In genomic region chr7:121489440-121489839, GRCh38 we compare ENCODE assay signal across 1 cellular context.
TF ChIP-seq lines count a peak whose summit lies in the region.

No MANE protein-coding gene starts in this region.

TF ChIP-seq in WTC11, 78 proteins besides CTCF, POLR2A, EP300 and RAD21 (continued from another document):
- TF ChIP-seq, protein P1, sequence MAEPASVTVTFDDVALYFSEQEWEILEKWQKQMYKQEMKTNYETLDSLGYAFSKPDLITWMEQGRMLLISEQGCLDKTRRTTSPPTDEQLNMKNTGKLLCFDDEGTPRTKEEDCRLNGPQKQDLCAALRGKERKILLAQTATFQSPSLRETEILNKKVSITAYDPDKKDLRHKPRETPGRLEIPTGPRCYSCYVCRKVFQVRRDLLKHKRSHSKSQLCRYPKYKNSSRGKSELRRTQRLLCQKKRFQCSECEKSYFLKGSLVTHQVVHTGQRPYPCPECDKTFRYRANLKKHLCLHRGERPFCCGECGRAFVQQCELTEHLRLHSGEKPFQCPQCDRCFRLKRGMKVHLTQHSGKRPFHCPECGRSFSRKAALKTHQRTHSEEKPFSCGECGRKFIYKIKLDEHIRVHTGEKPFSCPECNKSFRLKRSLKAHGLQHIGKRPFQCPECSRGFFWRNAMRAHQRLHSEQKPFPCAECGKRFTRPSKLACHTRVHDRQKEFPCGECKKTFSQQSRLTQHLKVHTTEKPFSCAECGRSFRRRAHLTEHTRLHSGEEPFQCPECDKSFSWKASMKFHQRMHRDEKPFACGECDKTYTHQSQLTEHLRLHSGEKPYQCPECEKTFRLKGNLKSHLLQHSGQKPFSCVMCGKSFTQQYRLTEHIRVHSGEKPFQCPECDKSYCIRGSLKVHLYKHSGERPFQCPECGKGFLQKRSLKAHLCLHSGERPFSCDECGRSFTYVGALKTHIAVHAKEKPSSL (CRISPR knock-in tag; conservative IDR thresholded peaks at IDR 0.05) = no peak
- TF ChIP-seq AFF4 (CRISPR knock-in tag; IDR thresholded peaks at IDR 0.05; ENCODE audit: borderline replicate concordance) = no peak
- no peak for TF ChIP-seq TEAD4 (CRISPR knock-in tag; IDR thresholded peaks at IDR 0.05)
- TF ChIP-seq IRF2 (CRISPR knock-in tag; IDR thresholded peaks at IDR 0.05; ENCODE audit: borderline replicate concordance, low read depth) = no peak
- no peak for TF ChIP-seq PRRX2 (CRISPR knock-in tag; IDR thresholded peaks at IDR 0.05)
- TF ChIP-seq, protein P2, sequence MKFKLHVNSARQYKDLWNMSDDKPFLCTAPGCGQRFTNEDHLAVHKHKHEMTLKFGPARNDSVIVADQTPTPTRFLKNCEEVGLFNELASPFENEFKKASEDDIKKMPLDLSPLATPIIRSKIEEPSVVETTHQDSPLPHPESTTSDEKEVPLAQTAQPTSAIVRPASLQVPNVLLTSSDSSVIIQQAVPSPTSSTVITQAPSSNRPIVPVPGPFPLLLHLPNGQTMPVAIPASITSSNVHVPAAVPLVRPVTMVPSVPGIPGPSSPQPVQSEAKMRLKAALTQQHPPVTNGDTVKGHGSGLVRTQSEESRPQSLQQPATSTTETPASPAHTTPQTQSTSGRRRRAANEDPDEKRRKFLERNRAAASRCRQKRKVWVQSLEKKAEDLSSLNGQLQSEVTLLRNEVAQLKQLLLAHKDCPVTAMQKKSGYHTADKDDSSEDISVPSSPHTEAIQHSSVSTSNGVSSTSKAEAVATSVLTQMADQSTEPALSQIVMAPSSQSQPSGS (CRISPR knock-in tag; IDR thresholded peaks at IDR 0.05; ENCODE audit: borderline replicate concordance, low read depth) = no peak
- no peak for TF ChIP-seq GTF2I (CRISPR knock-in tag; conservative IDR thresholded peaks at IDR 0.05)
- TF ChIP-seq ESRRA (CRISPR knock-in tag; IDR thresholded peaks at IDR 0.05; ENCODE audit: borderline replicate concordance) = no peak
- TF ChIP-seq ZNF671 (CRISPR knock-in tag; IDR thresholded peaks at IDR 0.05) = no peak
- no peak for TF ChIP-seq E2F1 (CRISPR knock-in tag; IDR thresholded peaks at IDR 0.05)
- TF ChIP-seq ZBTB21 (CRISPR knock-in tag; IDR thresholded peaks at IDR 0.05; ENCODE audit: borderline replicate concordance) = no peak
- no peak for TF ChIP-seq TEAD1 (CRISPR knock-in tag; IDR thresholded peaks at IDR 0.05)
- TF ChIP-seq ZNF219 (CRISPR knock-in tag; IDR thresholded peaks at IDR 0.05; ENCODE audit: borderline replicate concordance) = no peak
- TF ChIP-seq, protein P3, sequence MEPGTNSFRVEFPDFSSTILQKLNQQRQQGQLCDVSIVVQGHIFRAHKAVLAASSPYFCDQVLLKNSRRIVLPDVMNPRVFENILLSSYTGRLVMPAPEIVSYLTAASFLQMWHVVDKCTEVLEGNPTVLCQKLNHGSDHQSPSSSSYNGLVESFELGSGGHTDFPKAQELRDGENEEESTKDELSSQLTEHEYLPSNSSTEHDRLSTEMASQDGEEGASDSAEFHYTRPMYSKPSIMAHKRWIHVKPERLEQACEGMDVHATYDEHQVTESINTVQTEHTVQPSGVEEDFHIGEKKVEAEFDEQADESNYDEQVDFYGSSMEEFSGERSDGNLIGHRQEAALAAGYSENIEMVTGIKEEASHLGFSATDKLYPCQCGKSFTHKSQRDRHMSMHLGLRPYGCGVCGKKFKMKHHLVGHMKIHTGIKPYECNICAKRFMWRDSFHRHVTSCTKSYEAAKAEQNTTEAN (CRISPR knock-in tag; IDR thresholded peaks at IDR 0.05) = no peak
- TF ChIP-seq TCF7 (CRISPR knock-in tag; IDR thresholded peaks at IDR 0.05; ENCODE audit: low read depth) = no peak
TF ChIP-seq in WTC11: peak in this region for 0.
